Comparison of ENCODE assay signal across 19 cellular contexts in genomic region chr18:23067236-23067635, GRCh38.
DNase-seq lines count a peak whose midpoint lies in the region; FAIRE-seq and TF ChIP-seq lines count a peak whose summit lies in the region.
"Had no signal": no experiment of that assay in that cellular context is flagged by ENCODE, and none has a peak within 500 bp of the region (broad histone marks: within the 10 kb centered on the region; RNA-seq: fewer than 3 reads in every experiment).

No MANE protein-coding gene starts in this region.

- H3K4me2 ChIP-seq in PC-9, result peak overlapping the region; percentile 21; the same call in 1 of the 2 replicates

- H3K4me1 ChIP-seq in PC-9 (replicated peaks; ENCODE audit: insufficient read depth), result peaks cover 10% of the 10 kb centered on the region; the same call in 1 of the 2 replicates
- H3K4me1 ChIP-seq: BE2C, breast epithelium, HAP-1, uterus had no signal

- H3K9me3 ChIP-seq in PC-9 (ENCODE audit: insufficient read depth, low read depth), result no peaks in the 10 kb centered on the region; the same call in 1 of the 2 replicates
- H3K9me3 ChIP-seq: BE2C, breast epithelium, HAP-1, uterus had no signal

- BruUV-seq in PC-9 (replicated peaks; lab: Mats Ljungman, UMichigan), result no TSS peak

- H4K20me1 ChIP-seq in PC-9 (ENCODE audit: insufficient read depth), result no peaks in the 10 kb centered on the region

- peak; percentile 27 for DNase-seq in ACHN
- DNase-seq in GM18507 (ENCODE audit: extremely low spot score, insufficient read length, low read depth), result no peak
- DNase-seq in PC-9, result peak in 1 of 2 experiments; percentile 77
- DNase-seq in fibroblast of peridontal ligament (ENCODE audit: extremely low read depth), result peak; percentile 53
- DNase-seq in NCI-H2196 treated with DMSO at 0.1 percent for 48 hours (lab: John Stamatoyannopoulos, UW; ENCODE audit: unreplicated experiment), result no peak
- no peak for DNase-seq in islet precursor cell
- DNase-seq in KBM-7, result no peak
- no peak for DNase-seq in stimulated activated CD4-positive, alpha-beta T cell treated with anti-CD3 and anti-CD28 coated beads, Interleukin-4, amount 100 ng/mL, for 24 hours
- DNase-seq: activated CD4-positive, alpha-beta memory T cell treated with anti-CD3 and anti-CD28 coated beads, Interleukin-2, amount 10 ng/mL, durations not matched to agents 7 days and 5 days; activated effector memory CD4-positive, alpha-beta T cell treated with Interleukin-2 at 50 U/mL for 16 hours; BE2C; glutamatergic neuron; NCI-H1092 treated with DMSO at 0.1 percent for 48 hours; retina; stimulated activated CD4-positive, alpha-beta T cell treated with anti-CD3 and anti-CD28 coated beads, Interleukin-2, amount 100 ng/mL, for 24 hours; T1000; uterus had no signal

- H3F3A ChIP-seq in PC-9 (ENCODE audit: insufficient read depth, low read depth), result no peaks in the 10 kb centered on the region

- no peak overlapping the region for H2AFZ ChIP-seq in PC-9

- in situ Hi-C loops in ACHN (cut with HindIII; ENCODE audit: low pct_ligation_motif_present, low pct_unique_long_range_greater_than_20kb, low sequenced_read_pairs) (no loop called here), KBM-7 (cut with MboI; ENCODE audit: low pct_unique_long_range_greater_than_20kb, low sequenced_read_pairs) (no loop called here)

- no peaks in the 10 kb centered on the region for H3K79me2 ChIP-seq in PC-9 (ENCODE audit: low read depth)

- no peaks in the 10 kb centered on the region for H3K9me2 ChIP-seq in PC-9 (ENCODE audit: insufficient read depth)

- FAIRE-seq in GM18507 (lab: Jason Lieb, UNC), result peak; percentile 49

- H3K4me3 ChIP-seq in PC-9, result no peak overlapping the region
- H3K4me3 ChIP-seq: breast epithelium, HAP-1, uterus had no signal

- no peak for TF ChIP-seq CTCF in PC-9 (conservative IDR thresholded peaks at IDR 0.05)

- H3K27ac ChIP-seq in PC-9, result peak overlapping the region; percentile 26; the same call in 1 of the 2 replicates
- H3K27ac ChIP-seq: breast epithelium, uterus had no signal

- no peaks in the 10 kb centered on the region for H3K36me3 ChIP-seq in PC-9 (ENCODE audit: low read depth)
- H3K36me3 ChIP-seq: BE2C, breast epithelium, HAP-1, uterus had no signal

- POLR2A ChIA-PET in PC-9 (lab: Charles Lee; ENCODE audit: unreplicated experiment), result no interaction called here

- intact Hi-C loops in PC-9 (cut with micrococcal nuclease; ENCODE audit: unreplicated experiment), result no loop called here

- no peaks in the 10 kb centered on the region for H3K27me3 ChIP-seq in PC-9 (ENCODE audit: insufficient read depth, low read depth)
- H3K27me3 ChIP-seq: BE2C, breast epithelium, uterus had no signal

- CTCF ChIA-PET in PC-9 (lab: Charles Lee), result no interaction called here

Comparison
In these comparisons a context has a peak if more than half of its experiments do, and no peak if none do; other contexts are left out.
1. DNase-seq: peak in ACHN (single experiment) and fibroblast of peridontal ligament (single experiment); none in GM18507 (single experiment), NCI-H2196 treated with DMSO at 0.1 percent for 48 hours (single experiment), islet precursor cell (single experiment), KBM-7 (single experiment) and stimulated activated CD4-positive, alpha-beta T cell treated with anti-CD3 and anti-CD28 coated beads, Interleukin-4, amount 100 ng/mL, for 24 hours (single experiment).